In genomic region chr14:32197919-32198318, GRCh38 we compare ENCODE assay signal across 19 cellular contexts. TPM values are rescaled to one million over a fixed set of nuclear protein-coding genes. Genes with fewer than 3 reads are reported as not detected.
DNase-seq lines count a peak whose midpoint lies in the region; ATAC-seq and TF ChIP-seq lines count a peak whose summit lies in the region.
"Had no signal": no experiment of that assay in that cellular context is flagged by ENCODE, and none has a peak within 500 bp of the region (broad histone marks: within the 10 kb centered on the region; RNA-seq: fewer than 3 reads in every experiment).

No MANE protein-coding gene starts in this region.

- TF ChIP-seq CTCF in activated CD8-positive, alpha-beta T cell treated with anti-CD3 and anti-CD28 coated beads for 36 hours (IDR thresholded peaks at IDR 0.05), result no peak
- TF ChIP-seq CTCF in epithelial cell of esophagus (IDR thresholded peaks at IDR 0.05; ENCODE audit: insufficient read depth, low read depth, low read length, missing control alignments) (no peak), GM10248 (IDR thresholded peaks at IDR 0.05; ENCODE audit: control extremely low read depth, extremely low read depth, low read depth, missing control alignments) (no peak), foreskin fibroblast (IDR thresholded peaks at IDR 0.05; ENCODE audit: low read depth, low read length) (no peak)

- H3K27me3 Mint-ChIP-seq in activated CD8-positive, alpha-beta T cell treated with anti-CD3 and anti-CD28 coated beads for 36 hours, result no peaks in the 10 kb centered on the region
- peaks cover 3% of the 10 kb centered on the region for H3K27me3 Mint-ChIP-seq in activated CD8-positive, alpha-beta T cell treated with anti-CD3 and anti-CD28 coated beads, Interleukin-2, amount 10 ng/mL, durations not matched to agents 7 days and 5 days (ENCODE audit: low read depth)

- no peak overlapping the region for H3K27ac Mint-ChIP-seq in activated CD8-positive, alpha-beta T cell treated with anti-CD3 and anti-CD28 coated beads for 36 hours
- no peak overlapping the region for H3K27ac Mint-ChIP-seq in activated CD8-positive, alpha-beta T cell treated with anti-CD3 and anti-CD28 coated beads, Interleukin-2, amount 10 ng/mL, durations not matched to agents 7 days and 5 days
- H3K27ac Mint-ChIP-seq: endodermal cell had no signal

- no peaks in the 10 kb centered on the region for H3K9me3 Mint-ChIP-seq in activated CD8-positive, alpha-beta T cell treated with anti-CD3 and anti-CD28 coated beads for 36 hours
- H3K9me3 Mint-ChIP-seq in activated CD8-positive, alpha-beta T cell treated with anti-CD3 and anti-CD28 coated beads, Interleukin-2, amount 10 ng/mL, durations not matched to agents 7 days and 5 days (ENCODE audit: insufficient read depth), result no peaks in the 10 kb centered on the region
- H3K9me3 Mint-ChIP-seq: endodermal cell had no signal

- CTCF ChIA-PET in activated CD8-positive, alpha-beta T cell treated with anti-CD3 and anti-CD28 coated beads for 36 hours (lab: Charles Lee), result interaction anchor here (0.7 to 2.3 kb wide), 4 partner anchors 8 to 124 kb away, joined by 3 to 9 read pairs (median 6); no protein-coding TSS in a partner anchor
- CTCF ChIA-PET in activated CD8-positive, alpha-beta T cell treated with anti-CD3 and anti-CD28 coated beads, Interleukin-2, amount 10 ng/mL, durations not matched to agents 7 days and 5 days (lab: Charles Lee), result interaction anchor here (0.7 to 1.5 kb wide), 2 partner anchors 124 to 1068 kb away, joined by 3 to 4 read pairs; no protein-coding TSS in a partner anchor
- CTCF ChIA-PET in GM10248 (lab: Yijun Ruan, JAX), result interaction anchor here (1.0 to 1.9 kb wide), 3 partner anchors 14 to 96 kb away, joined by 3 to 6 read pairs (median 4); no protein-coding TSS in a partner anchor

- ATAC-seq in activated CD8-positive, alpha-beta T cell treated with anti-CD3 and anti-CD28 coated beads for 36 hours, result no peak
- ATAC-seq in activated CD8-positive, alpha-beta T cell treated with anti-CD3 and anti-CD28 coated beads, Interleukin-2, amount 10 ng/mL, durations not matched to agents 7 days and 5 days, result no peak
- ATAC-seq in GM21423 (IDR thresholded peaks at IDR 0.05; ENCODE audit: unreplicated experiment) (peak; percentile 35), HG03139 (IDR thresholded peaks at IDR 0.05; ENCODE audit: unreplicated experiment) (peak; percentile 47)

- peak; percentile 26 for DNase-seq in activated CD8-positive, alpha-beta T cell treated with anti-CD3 and anti-CD28 coated beads for 36 hours
- DNase-seq in activated CD8-positive, alpha-beta T cell treated with anti-CD3 and anti-CD28 coated beads, Interleukin-2, amount 10 ng/mL, durations not matched to agents 7 days and 5 days, result no peak
- DNase-seq in epithelial cell of esophagus (ENCODE audit: low read depth) (peak; percentile 75), GM10248 (ENCODE audit: extremely low spot score) (no peak), NCI-H345 (lab: John Stamatoyannopoulos, UW) (no peak), foreskin fibroblast (no peak)
- DNase-seq: activated CD4-positive, alpha-beta T cell treated with anti-CD3 and anti-CD28 coated beads, Interleukin-2, amount 50 U/mL, for 48 hours; activated gamma-delta T cell treated with Interleukin-2 at 50 U/mL for 16 hours; brain microvascular endothelial cell; Caco-2; endodermal cell; NCI-H1436 treated with DMSO at 0.1 percent for 48 hours; stimulated activated CD8-positive, alpha-beta memory T cell treated with anti-CD3 and anti-CD28 coated beads, Interleukin-4, amount 100 ng/mL, for 48 hours had no signal

- no peak overlapping the region for H3K4me3 Mint-ChIP-seq in activated CD8-positive, alpha-beta T cell treated with anti-CD3 and anti-CD28 coated beads for 36 hours
- no peak overlapping the region for H3K4me3 Mint-ChIP-seq in activated CD8-positive, alpha-beta T cell treated with anti-CD3 and anti-CD28 coated beads, Interleukin-2, amount 10 ng/mL, durations not matched to agents 7 days and 5 days
- H3K4me3 Mint-ChIP-seq: endodermal cell had no signal

- no peaks in the 10 kb centered on the region for H3K36me3 Mint-ChIP-seq in activated CD8-positive, alpha-beta T cell treated with anti-CD3 and anti-CD28 coated beads for 36 hours (ENCODE audit: low read depth)
- H3K36me3 Mint-ChIP-seq in activated CD8-positive, alpha-beta T cell treated with anti-CD3 and anti-CD28 coated beads, Interleukin-2, amount 10 ng/mL, durations not matched to agents 7 days and 5 days (ENCODE audit: low read depth), result peaks cover 1% of the 10 kb centered on the region

- H3K4me1 Mint-ChIP-seq in activated CD8-positive, alpha-beta T cell treated with anti-CD3 and anti-CD28 coated beads for 36 hours (ENCODE audit: low read depth), result peaks cover 31% of the 10 kb centered on the region
- H3K4me1 Mint-ChIP-seq in activated CD8-positive, alpha-beta T cell treated with anti-CD3 and anti-CD28 coated beads, Interleukin-2, amount 10 ng/mL, durations not matched to agents 7 days and 5 days (ENCODE audit: low read depth), result peaks cover 25% of the 10 kb centered on the region

- intact Hi-C loops in activated CD8-positive, alpha-beta T cell treated with anti-CD3 and anti-CD28 coated beads for 36 hours (cut with micrococcal nuclease), result no loop called here

- H3K4me3 ChIP-seq in epithelial cell of esophagus (ENCODE audit: low read length) (no peak overlapping the region), foreskin fibroblast (ENCODE audit: low read depth in 1 of 2, low read length in 2 of 2) (no peak overlapping the region)

- POLR2A ChIA-PET in activated CD8-positive, alpha-beta T cell treated with anti-CD3 and anti-CD28 coated beads for 36 hours (lab: Charles Lee), result interaction anchor here (0.7 kb wide), 1 partner anchor 96 kb away, joined by 4 read pairs; no protein-coding TSS in a partner anchor
- POLR2A ChIA-PET in activated CD8-positive, alpha-beta T cell treated with anti-CD3 and anti-CD28 coated beads, Interleukin-2, amount 10 ng/mL, durations not matched to agents 7 days and 5 days (lab: Charles Lee), result interaction anchor here (2.5 kb wide), 1 partner anchor 120 kb away, joined by 6 read pairs; no protein-coding TSS in a partner anchor
- POLR2A ChIA-PET in GM10248 (lab: Yijun Ruan, JAX), result no interaction called here

RNA-seq across cellular contexts. Expression of gene RNU6-7, which starts 3.9 kb away (rescaled TPM):
- total RNA-seq in activated CD8-positive, alpha-beta T cell treated with anti-CD3 and anti-CD28 coated beads for 36 hours, result not detected
- total RNA-seq in activated CD8-positive, alpha-beta T cell treated with anti-CD3 and anti-CD28 coated beads, Interleukin-2, amount 10 ng/mL, durations not matched to agents 7 days and 5 days, result not detected
- total RNA-seq: Caco-2, endodermal cell, glomerular endothelial cell, kidney epithelial cell, posterior vena cava, ureter had no signal

RNA-seq across cellular contexts. Expression of gene RNU6-8, which starts 5.2 kb away (rescaled TPM):
- not detected for total RNA-seq in activated CD8-positive, alpha-beta T cell treated with anti-CD3 and anti-CD28 coated beads for 36 hours
- total RNA-seq in activated CD8-positive, alpha-beta T cell treated with anti-CD3 and anti-CD28 coated beads, Interleukin-2, amount 10 ng/mL, durations not matched to agents 7 days and 5 days, result not detected
- total RNA-seq: Caco-2, endodermal cell, glomerular endothelial cell, kidney epithelial cell, posterior vena cava, ureter had no signal

Comparison
In these comparisons a context has a peak if more than half of its experiments do, and no peak if none do; other contexts are left out.
1. DNase-seq: peak in activated CD8-positive, alpha-beta T cell treated with anti-CD3 and anti-CD28 coated beads for 36 hours (single experiment) and epithelial cell of esophagus (single experiment); none in activated CD8-positive, alpha-beta T cell treated with anti-CD3 and anti-CD28 coated beads, Interleukin-2, amount 10 ng/mL, durations not matched to agents 7 days and 5 days (single experiment), GM10248 (single experiment), NCI-H345 (single experiment) and foreskin fibroblast (0 of 2).
2. ATAC-seq: peak in GM21423 (single experiment) and HG03139 (single experiment); none in activated CD8-positive, alpha-beta T cell treated with anti-CD3 and anti-CD28 coated beads for 36 hours (single experiment) and activated CD8-positive, alpha-beta T cell treated with anti-CD3 and anti-CD28 coated beads, Interleukin-2, amount 10 ng/mL, durations not matched to agents 7 days and 5 days (single experiment).